21 cellular contexts compared by ENCODE assay signal in genomic region chr12:71135077-71135811, GRCh38. TPM values are rescaled to one million over a fixed set of nuclear protein-coding genes. Genes with fewer than 3 reads are reported as not detected.
DNase-seq lines count a peak whose midpoint lies in the region; ATAC-seq, FAIRE-seq and TF ChIP-seq lines count a peak whose summit lies in the region.
"Had no signal": no experiment of that assay in that cellular context is flagged by ENCODE, and none has a peak within 500 bp of the region (broad histone marks: within the 10 kb centered on the region; RNA-seq: fewer than 3 reads in every experiment).

No MANE protein-coding gene starts in this region.

- H3K4me3 ChIP-seq in HepG2 (replicated peaks in 1 of 3; ENCODE audit: insufficient read depth in 1 of 3, low read depth in 2 of 3, low read length in 3 of 3) (no peak overlapping the region), right lobe of liver (no peak overlapping the region), Loucy (ENCODE audit: low read length, poor library complexity, severe bottlenecking) (peak overlapping the region; percentile 60), H1 (ENCODE audit: extremely low read depth in 1 of 4, insufficient read depth in 2 of 4, low read depth in 3 of 4, low read length in 4 of 4) (no peak overlapping the region), transverse colon (no peak overlapping the region)
- H3K4me3 ChIP-seq: HAP-1 had no signal

- H3K9ac ChIP-seq in HepG2 (ENCODE audit: insufficient read depth, low read depth, low read length) (no peak overlapping the region), Loucy (ENCODE audit: low read depth, low read length, poor library complexity, severe bottlenecking) (peak overlapping the region; percentile 41), H1 (replicated peaks in 1 of 4; ENCODE audit: extremely low read depth in 1 of 4, low read depth in 3 of 4, low read length in 3 of 4) (no peak overlapping the region)

- H3K23ac ChIP-seq in H1 (ENCODE audit: insufficient read length), result no peak overlapping the region

- no peak overlapping the region for H2AK5ac ChIP-seq in H1 (ENCODE audit: low read depth, low read length)

- H2AFZ ChIP-seq in HepG2 (ENCODE audit: low read length), result no peak overlapping the region
- peak overlapping the region; percentile 56 for H2AFZ ChIP-seq in Loucy (ENCODE audit: low read length)
- 0 out of 2 replicates have a peak overlapping the region, but pooled peaks have one; percentile 5 for H2AFZ ChIP-seq in H1 (ENCODE audit: low read length)

- H3K14ac ChIP-seq in H1 (ENCODE audit: insufficient read length), result no peak overlapping the region

- H3F3A ChIP-seq in Loucy (ENCODE audit: low read depth), result no peaks in the 10 kb centered on the region

- in situ Hi-C loops in HepG2 (cut with HindIII; ENCODE audit: extremely low pct_ligation_motif_present, low pct_unique_long_range_greater_than_20kb) (loop anchor here (10.0 to 25.0 kb wide), 2 partner anchors 250 to 602 kb away; no protein-coding TSS in a partner anchor), transverse colon (cut with MboI; ENCODE audit: low pct_ligation_motif_present in 1 of 4, low pct_unique_long_range_greater_than_20kb in 1 of 4, low sequenced_read_pairs in 3 of 4) (no loop called here)

- TF ChIP-seq CTCF in HepG2 (CRISPR knock-in tag; IDR thresholded peaks at IDR 0.05) (no peak), right lobe of liver (IDR thresholded peaks at IDR 0.05) (no peak), Loucy (conservative IDR thresholded peaks at IDR 0.05; ENCODE audit: low read length) (no peak), H1 (IDR thresholded peaks at IDR 0.05; ENCODE audit: control extremely low read depth in 1 of 3, insufficient read depth in 1 of 3, low read depth in 1 of 3, low read length in 3 of 3) (no peak), transverse colon (IDR thresholded peaks at IDR 0.05) (no peak)

- 89% methylated on average over 2 of the region's 2 CpGs for WGBS in HepG2 (ENCODE audit: low lambda C conversion rate)
- 47% methylated on average over 2 of the region's 2 CpGs for WGBS in right lobe of liver (ENCODE audit: insufficient coverage, low coverage, low lambda C conversion rate, missing lambda C conversion rate)
- WGBS in H1 (ENCODE audit: extremely low coverage in 1 of 2, insufficient coverage in 1 of 2, insufficient read length in 1 of 2, insufficient replicate concordance in 2 of 2, low coverage in 1 of 2, low lambda C conversion rate in 2 of 2, missing lambda C conversion rate in 1 of 2), 2 experiments, result 54% methylated on average over 2 of the region's 2 CpGs; no CpG with 5 or more reads in 1 of the 2 experiments
- WGBS in transverse colon (ENCODE audit: low coverage in 1 of 2), 2 donors, result 61 to 80% methylated on average over 2 of the region's 2 CpGs

- H4K8ac ChIP-seq in H1 (ENCODE audit: extremely low read depth, insufficient read depth, low read length), result no peak overlapping the region

- no peak overlapping the region for H2BK15ac ChIP-seq in H1 (ENCODE audit: low read length)

- H3K27me3 ChIP-seq in HepG2 (ENCODE audit: control insufficient read depth in 1 of 2, insufficient read depth in 2 of 2, low read length in 2 of 2) (no peaks in the 10 kb centered on the region), right lobe of liver (no peaks in the 10 kb centered on the region), Loucy (ENCODE audit: insufficient read depth, low read length, poor library complexity, severe bottlenecking) (no peaks in the 10 kb centered on the region), H1 (replicated peaks in 1 of 4; ENCODE audit: control insufficient read depth in 3 of 4, extremely low read depth in 1 of 4, insufficient read depth in 3 of 4, low read length in 3 of 4) (no peaks in the 10 kb centered on the region), transverse colon (no peaks in the 10 kb centered on the region)

- H3K18ac ChIP-seq in H1 (ENCODE audit: extremely low read depth, low read length), result no peak overlapping the region

- H3K4me2 ChIP-seq in HepG2 (ENCODE audit: low read depth, low read length) (no peak overlapping the region), Loucy (ENCODE audit: low read depth, low read length, poor library complexity, severe bottlenecking) (peak overlapping the region; percentile 76), H1 (ENCODE audit: insufficient read depth in 1 of 2, low read depth in 2 of 2, low read length in 2 of 2) (no peak overlapping the region)

- intact Hi-C loops in HepG2 (cut with micrococcal nuclease; ENCODE audit: unreplicated experiment), result no loop called here
- intact Hi-C loops in right lobe of liver (cut with DNase I), result no loop called here
- intact Hi-C loops in transverse colon (cut with DNase I; ENCODE audit: low total_unique reads), result no loop called here

- FAIRE-seq in HepG2 (lab: Jason Lieb, UNC) (no peak), H1 (lab: Jason Lieb, UNC) (no peak)
- FAIRE-seq: A204.1, G401.6, GM12891 had no signal

- BruUV-seq in HepG2 (replicated peaks; lab: Mats Ljungman, UMichigan), result no TSS peak

- DNase-seq in HepG2 (ENCODE audit: low spot score) (no peak), right lobe of liver (no peak), H1 (ENCODE audit: low read depth in 1 of 2, low spot score in 2 of 2) (no peak), transverse colon (no peak), hippocampal formation (lab: John Stamatoyannopoulos, UW) (no peak)
- DNase-seq: CD8-positive, alpha-beta T cell; DMS79 treated with DMSO at 0.1 percent for 48 hours; EL; GOT3; HFFc6; IMR-90; KG1 had no signal

- no peak overlapping the region for H2BK12ac ChIP-seq in H1 (ENCODE audit: low read depth, low read length)

- no peaks in the 10 kb centered on the region for H3K79me2 ChIP-seq in HepG2 (ENCODE audit: insufficient read depth, low read length)
- H3K79me2 ChIP-seq in Loucy (ENCODE audit: insufficient read depth, low read length), result no peaks in the 10 kb centered on the region
- no peaks in the 10 kb centered on the region for H3K79me2 ChIP-seq in H1 (ENCODE audit: control insufficient read depth in 1 of 2, insufficient read depth in 2 of 2, low read length in 2 of 2)

- no peak overlapping the region for H2BK20ac ChIP-seq in H1 (ENCODE audit: low read length)

- H4K20me1 ChIP-seq in HepG2 (ENCODE audit: insufficient read depth, low read length) (no peaks in the 10 kb centered on the region), Loucy (ENCODE audit: insufficient read depth, low read length, poor library complexity, severe bottlenecking) (no peaks in the 10 kb centered on the region), H1 (replicated peaks in 1 of 2; ENCODE audit: control insufficient read depth in 1 of 2, insufficient read depth in 2 of 2, low read length in 2 of 2) (no peaks in the 10 kb centered on the region)

- CTCF ChIA-PET in HepG2 (lab: Yijun Ruan, JAX; ENCODE audit: low intra/inter-chr PET ratio, low total read pairs) (no interaction called here), H1 (lab: Charles Lee; ENCODE audit: partially characterized antibody) (no interaction called here)

- no peak overlapping the region for H4K5ac ChIP-seq in H1 (ENCODE audit: insufficient read length, low read depth, low read length)

- ATAC-seq in HepG2, result no peak
- ATAC-seq in right lobe of liver, result no peak
- no peak for ATAC-seq in GM19397 (IDR thresholded peaks at IDR 0.05; ENCODE audit: unreplicated experiment)
- ATAC-seq: CD8-positive, alpha-beta T cell had no signal

- TF ChIP-seq EP300 in HepG2 (IDR thresholded peaks at IDR 0.05; ENCODE audit: low read depth in 2 of 2, low read length in 2 of 2), result no peak
- TF ChIP-seq EP300 in HepG2 (CRISPR knock-in tag; IDR thresholded peaks at IDR 0.05; ENCODE audit: borderline replicate concordance), result no peak
- no peak for TF ChIP-seq EP300 in H1 (IDR thresholded peaks at IDR 0.05; ENCODE audit: borderline replicate concordance in 1 of 2, low read depth in 2 of 2, low read length in 2 of 2)
- TF ChIP-seq EP300 in transverse colon (IDR thresholded peaks at IDR 0.05; ENCODE audit: low read depth), result no peak

- no peak overlapping the region for H2BK5ac ChIP-seq in H1 (ENCODE audit: low read depth, low read length)

- H3K4ac ChIP-seq in H1 (replicated peaks; ENCODE audit: insufficient read length, low read depth, low read length), result no peak overlapping the region

- peaks cover 48% of the 10 kb centered on the region for H3K4me1 ChIP-seq in HepG2 (ENCODE audit: insufficient read depth, low read length)
- peaks cover 0 to 10% (median 0%) of the 10 kb centered on the region in 4 donors for H3K4me1 ChIP-seq in right lobe of liver
- H3K4me1 ChIP-seq in Loucy (ENCODE audit: insufficient read depth, low read length, poor library complexity, severe bottlenecking), result peaks cover 39% of the 10 kb centered on the region
- H3K4me1 ChIP-seq in H1 (replicated peaks in 1 of 4; ENCODE audit: control insufficient read depth in 3 of 4, insufficient read depth in 4 of 4, low read length in 3 of 4), result no peaks in the 10 kb centered on the region
- H3K4me1 ChIP-seq in transverse colon, result peaks cover 0 to 17% (median 9%) of the 10 kb centered on the region in 4 donors
- H3K4me1 ChIP-seq: HAP-1 had no signal

- no peak overlapping the region for H3K27ac ChIP-seq in HepG2 (ENCODE audit: extremely low read length, insufficient read depth, low read length)
- no peak overlapping the region for H3K27ac ChIP-seq in right lobe of liver
- H3K27ac ChIP-seq in H1 (ENCODE audit: low read depth, low read length), result no peak overlapping the region
- no peak overlapping the region for H3K27ac ChIP-seq in transverse colon

- H3K56ac ChIP-seq in H1 (replicated peaks; ENCODE audit: insufficient read length, low read depth, low read length), result no peak overlapping the region

- H4K91ac ChIP-seq in H1 (replicated peaks; ENCODE audit: insufficient read length, low read length), result no peak overlapping the region

- no peak overlapping the region for H2BK120ac ChIP-seq in H1 (replicated peaks; ENCODE audit: low read depth, low read length)

- H3K36me3 ChIP-seq in HepG2 (replicated peaks in 1 of 2; ENCODE audit: control insufficient read depth in 1 of 2, insufficient read depth in 2 of 2, low read length in 2 of 2) (no peaks in the 10 kb centered on the region), right lobe of liver (no peaks in the 10 kb centered on the region), Loucy (ENCODE audit: insufficient read depth, low read length) (no peaks in the 10 kb centered on the region), H1 (ENCODE audit: control insufficient read depth in 2 of 4, insufficient read depth in 4 of 4, low read length in 3 of 4) (no peaks in the 10 kb centered on the region), transverse colon (peaks cover 0 to 25% (median 3%) of the 10 kb centered on the region in 4 donors)
- H3K36me3 ChIP-seq: HAP-1 had no signal

- TF ChIP-seq POLR2A in HepG2 (IDR thresholded peaks at IDR 0.05; ENCODE audit: insufficient read depth in 1 of 2, low read depth in 2 of 2, low read length in 2 of 2) (no peak), right lobe of liver (IDR thresholded peaks at IDR 0.05) (no peak), H1 (IDR thresholded peaks at IDR 0.05; ENCODE audit: control extremely low read depth in 1 of 2, low read depth in 2 of 2, low read length in 2 of 2) (no peak), transverse colon (IDR thresholded peaks at IDR 0.05) (no peak)

- H3K9me3 ChIP-seq in HepG2 (ENCODE audit: low read length), result no peaks in the 10 kb centered on the region
- H3K9me3 ChIP-seq in right lobe of liver, result no peaks in the 10 kb centered on the region
- no peaks in the 10 kb centered on the region for H3K9me3 ChIP-seq in Loucy (ENCODE audit: insufficient read depth, low read depth, low read length)
- H3K9me3 ChIP-seq in H1 (ENCODE audit: insufficient read depth in 2 of 2, low read depth in 1 of 2, low read length in 1 of 2), result no peaks in the 10 kb centered on the region
- H3K9me3 ChIP-seq in transverse colon, result no peaks in the 10 kb centered on the region
- H3K9me3 ChIP-seq: HAP-1 had no signal

- no peaks in the 10 kb centered on the region for H3K23me2 ChIP-seq in H1 (ENCODE audit: low read depth, low read length)

- TF ChIP-seq RAD21 in HepG2 (CRISPR knock-in tag; IDR thresholded peaks at IDR 0.05), result no peak
- no peak for TF ChIP-seq RAD21 in H1 (IDR thresholded peaks at IDR 0.05 in 1 of 2, conservative IDR thresholded peaks at IDR 0.05 in 1 of 2; ENCODE audit: low read depth in 2 of 2, low read length in 2 of 2)

- no peaks in the 10 kb centered on the region for H3K9me2 ChIP-seq in Loucy (replicated peaks; ENCODE audit: low read depth, low read length)

- no peaks in the 10 kb centered on the region for H3K79me1 ChIP-seq in H1 (ENCODE audit: low read depth, low read length)

- POLR2A ChIA-PET in HepG2 (lab: Yijun Ruan, JAX), result no interaction called here
- POLR2A ChIA-PET in H1 (lab: Charles Lee; ENCODE audit: partially characterized antibody), result interaction anchor here (0.6 kb wide), 1 partner anchor 594 kb away, joined by 3 read pairs; no protein-coding TSS in a partner anchor

RNA-seq across cellular contexts. Expression of gene TSPAN8, which starts 22.6 kb away (rescaled TPM):
- total RNA-seq in HepG2 (2016; rRNA removed; fragmentation: Illumina TruSeq; extraction: Trizol) (3.2 and 3.9 TPM in 2 replicates), right lobe of liver (10 to 100 TPM in 3 of 6 experiments, 1 to 10 TPM in 3; 2.0 to 12.6 (median 7.8) TPM), transverse colon (1,000 to 10,000 TPM in 2 of 4 donors, 100 to 1,000 TPM in 2; 217 to 1,195 (median 646) TPM)
- total RNA-seq in HepG2 (2016; cell fraction: cytosol; rRNA removed; fragmentation: Illumina TruSeq; extraction: Trizol; ENCODE audit: low read depth), result 1.5 and 1.9 TPM in 2 replicates
- total RNA-seq in HepG2 (2016; cell fraction: insoluble cytoplasmic fraction; rRNA removed; fragmentation: Illumina TruSeq; extraction: Trizol), result 3.2 and 3.7 TPM in 2 replicates
- total RNA-seq in HepG2 (2016; cell fraction: membrane; rRNA removed; fragmentation: Illumina TruSeq; extraction: Trizol), result 2.6 and 4.1 TPM in 2 replicates
- 2.5 and 2.8 TPM in 2 replicates for total RNA-seq in HepG2 (2016; cell fraction: nucleus; rRNA removed; fragmentation: Illumina TruSeq; extraction: Trizol)
- polyA plus RNA-seq in HepG2 (2011; rRNA removed) (2.0 and 3.4 TPM in 2 replicates), H1 (2011; rRNA removed) (not detected in 2 replicates)
- 1.8 and 2.0 TPM in 2 replicates for polyA plus RNA-seq in HepG2 (2011; cell fraction: cytosol; rRNA removed)
- polyA plus RNA-seq in HepG2 (2011; cell fraction: nucleus; rRNA removed), result 0.50 and 0.56 TPM in 2 replicates
- 4.2 and 4.4 TPM in 2 replicates for polyA plus RNA-seq in HepG2 (2012)
- polyA plus RNA-seq in HepG2 (2016; cell fraction: cytosol; fragmentation: Illumina TruSeq; extraction: Trizol; ENCODE audit: low read depth), result 2.0 and 2.6 TPM in 2 replicates
- 3.7 and 4.0 TPM in 2 replicates for polyA plus RNA-seq in HepG2 (2016; cell fraction: insoluble cytoplasmic fraction; fragmentation: Illumina TruSeq; extraction: Trizol; ENCODE audit: low read depth)
- polyA plus RNA-seq in HepG2 (2016; cell fraction: membrane; fragmentation: Illumina TruSeq; extraction: Trizol; ENCODE audit: low read depth), result 1.8 and 2.3 TPM in 2 replicates
- 2.8 and 5.2 TPM in 2 replicates for polyA plus RNA-seq in HepG2 (2016; cell fraction: nucleus; fragmentation: Illumina TruSeq; extraction: Trizol; ENCODE audit: insufficient read depth, low read depth)
- 0.50 and 36.3 TPM in 2 replicates for polyA minus RNA-seq in HepG2 (2011; rRNA and poly(A)+ RNA removed; ENCODE audit: low replicate concordance)
- polyA minus RNA-seq in HepG2 (2011; cell fraction: cytosol; rRNA and poly(A)+ RNA removed), result 1.4 TPM in 1 of 2 replicates, not detected in the other
- 0.99 and 2.1 TPM in 2 replicates for polyA minus RNA-seq in HepG2 (2011; cell fraction: nucleus; rRNA and poly(A)+ RNA removed)
- not detected in 2 replicates for total RNA-seq in H1 (2021; fragmentation: NEBNext Ultra II Directional; extraction: Animal tissue kit (Norgen Biotek cat#: 25700))
- polyA plus RNA-seq in H1 (2011; cell fraction: cytosol; rRNA removed), result not detected
- not detected for polyA plus RNA-seq in H1 (2011; cell fraction: nucleus; rRNA removed)
- not detected in 4 replicates for polyA plus RNA-seq in H1 (2012, experiment 1 of 2)
- polyA plus RNA-seq in H1 (2012, experiment 2 of 2), result not detected
- polyA plus RNA-seq in H1 (2013, experiment 1 of 2), result not detected
- 0.02 TPM for polyA plus RNA-seq in H1 (2013, experiment 2 of 2)
- polyA minus RNA-seq in H1 (2011; rRNA and poly(A)+ RNA removed), result not detected in 2 replicates
- polyA minus RNA-seq in H1 (2011; cell fraction: cytosol; rRNA and poly(A)+ RNA removed), result not detected
- polyA minus RNA-seq in H1 (2011; cell fraction: nucleus; rRNA and poly(A)+ RNA removed), result not detected
- total RNA-seq: CD8-positive, alpha-beta T cell; HFFc6; IMR-90 had no signal
- polyA plus RNA-seq: AG04450, BJ, CD14-positive monocyte, IMR-90 had no signal

Comparison
In these comparisons a context has a peak if more than half of its experiments do, and no peak if none do; other contexts are left out.
1. RNA of gene TSPAN8, which starts 22.6 kb away (total RNA-seq): 217 to 1,195 TPM in transverse colon; 2.0 to 12.6 TPM in right lobe of liver, 1.5 to 4.1 TPM in HepG2 and not detected in H1; every median in the first group is over 10 times any median in the second.